In genomic region chr3:14503033-14503705, GRCh38 we compare ENCODE assay signal across 26 cellular contexts. TPM values are rescaled to one million over a fixed set of nuclear protein-coding genes. Genes with fewer than 3 reads are reported as not detected.
"Had no signal": no experiment of that assay in that cellular context is flagged by ENCODE, and none has a peak within 500 bp of the region (broad histone marks: within the 10 kb centered on the region; RNA-seq: fewer than 3 reads in every experiment).

No MANE protein-coding gene starts in this region.

- H3K27me3 ChIP-seq: foreskin keratinocyte, heart left ventricle, neural progenitor cell, right atrium auricular region, testis, tibial nerve had no signal

- H3K27ac Mint-ChIP-seq: endodermal cell; natural killer cell treated with Interleukin-12 subunit alpha and Interleukin-12 subunit beta and Interleukin-15 and Interleukin-18, amount 100 ng/mL, for 72 hours; neural progenitor cell; stimulated activated naive B cell treated with anti-CD40 and anti-IgM and Interleukin-4, amounts not matched to agents 10 μg/mL and 1 μg/mL and 100 μg/mL, for 72 hours had no signal

- H3K79me2 ChIP-seq: parathyroid adenoma had no signal

- H3K9ac ChIP-seq: neural progenitor cell, parathyroid adenoma had no signal

- H3K4me1 Mint-ChIP-seq: endodermal cell; stimulated activated naive B cell treated with anti-CD40 and anti-IgM and Interleukin-4, amounts not matched to agents 10 μg/mL and 1 μg/mL and 100 μg/mL, for 72 hours had no signal

- FAIRE-seq: endothelial cell of umbilical vein had no signal

- H3K36me3 ChIP-seq: neural progenitor cell, right atrium auricular region, spleen had no signal

- H3K27ac ChIP-seq: coronary artery, foreskin keratinocyte, heart left ventricle, neural progenitor cell, parathyroid adenoma, right atrium auricular region, spleen, testis, tibial nerve had no signal

- H3K4me3 ChIP-seq: coronary artery, heart left ventricle, neural progenitor cell, right atrium auricular region, spleen, testis, tibial nerve had no signal

- H3K4me2 ChIP-seq: neural progenitor cell had no signal

- H3K4me3 Mint-ChIP-seq: endodermal cell; natural killer cell treated with Interleukin-12 subunit alpha and Interleukin-12 subunit beta and Interleukin-15 and Interleukin-18, amount 100 ng/mL, for 72 hours; neural progenitor cell; stimulated activated naive B cell treated with anti-CD40 and anti-IgM and Interleukin-4, amounts not matched to agents 10 μg/mL and 1 μg/mL and 100 μg/mL, for 72 hours; stimulated activated naive CD8-positive, alpha-beta T cell treated with anti-CD3 and anti-CD28 coated beads, Interleukin-15, amount 100 ng/mL, for 72 hours had no signal

- H3K4me1 ChIP-seq: foreskin keratinocyte, heart left ventricle, neural progenitor cell, parathyroid adenoma, right atrium auricular region, spleen, testis, tibial nerve had no signal

- ATAC-seq: foreskin keratinocyte; heart left ventricle; natural killer cell treated with Interleukin-12 subunit alpha and Interleukin-12 subunit beta and Interleukin-15 and Interleukin-18, amount 100 ng/mL, for 72 hours; stimulated activated naive B cell treated with anti-CD40 and anti-IgM and Interleukin-4, amounts not matched to agents 10 μg/mL and 1 μg/mL and 100 μg/mL, for 72 hours; stimulated activated naive CD8-positive, alpha-beta T cell treated with anti-CD3 and anti-CD28 coated beads, Interleukin-15, amount 100 ng/mL, for 72 hours had no signal

- DNase-seq: central memory CD4-positive, alpha-beta T cell; effector CD4-positive, alpha-beta T cell; endodermal cell; erythroblast; foreskin keratinocyte; hippocampal formation; kidney glomerular epithelial cell; mammary epithelial cell; midbrain; occipital lobe; spleen; stimulated activated CD4-positive, alpha-beta T cell treated with anti-CD3 and anti-CD28 coated beads, Interleukin-2, amount 100 ng/mL, for 24 hours; stimulated activated CD4-positive, alpha-beta T cell treated with anti-CD3 and anti-CD28 coated beads, Interleukin-4, amount 100 ng/mL, for 4 hours; stimulated activated naive B cell treated with anti-CD40 and anti-IgM and Interleukin-4, amounts not matched to agents 10 μg/mL and 1 μg/mL and 100 μg/mL, for 72 hours; stimulated activated naive CD8-positive, alpha-beta T cell treated with anti-CD3 and anti-CD28 coated beads, Interleukin-15, amount 100 ng/mL, for 72 hours; testis had no signal

- H2AFZ ChIP-seq: neural progenitor cell, parathyroid adenoma had no signal

- H3K9me3 ChIP-seq: testis had no signal

- H3K36me3 Mint-ChIP-seq: stimulated activated naive B cell treated with anti-CD40 and anti-IgM and Interleukin-4, amounts not matched to agents 10 μg/mL and 1 μg/mL and 100 μg/mL, for 72 hours had no signal

RNA-seq across cellular contexts. Expression of gene GRIP2, which starts 37.0 kb away (rescaled TPM):
- total RNA-seq: dermis microvascular lymphatic vessel endothelial cell; endothelial cell of umbilical vein; natural killer cell treated with Interleukin-12 subunit alpha and Interleukin-12 subunit beta and Interleukin-15 and Interleukin-18, amount 100 ng/mL, for 72 hours; pulmonary artery endothelial cell had no signal
- polyA plus RNA-seq: endothelial cell of umbilical vein had no signal
